26 cellular contexts compared by ENCODE assay signal in genomic region chr10:32621969-32622368, GRCh38.
"Had no signal": no experiment of that assay in that cellular context is flagged by ENCODE, and none has a peak within 500 bp of the region (broad histone marks: within the 10 kb centered on the region; RNA-seq: fewer than 3 reads in every experiment).

No MANE protein-coding gene starts in this region.

- H3K9me3 ChIP-seq: suprapubic skin, testis, thyroid gland, transverse colon, upper lobe of right lung, vagina had no signal

- DNase-seq: stimulated activated CD4-positive, alpha-beta T cell treated with anti-CD3 and anti-CD28 coated beads, Interleukin-2, amount 100 ng/mL, for 48 hours; stimulated activated CD4-positive, alpha-beta T cell treated with anti-CD3 and anti-CD28 coated beads, Interleukin-4, amount 100 ng/mL, for 1 hour; stimulated activated CD4-positive, alpha-beta T cell treated with anti-CD3 and anti-CD28 coated beads, Interleukin-4, amount 100 ng/mL, for 24 hours; stimulated activated CD4-positive, alpha-beta T cell treated with anti-CD3 and anti-CD28 coated beads, Interleukin-4, amount 100 ng/mL, for 4 hours; stimulated activated CD8-positive, alpha-beta memory T cell treated with anti-CD3 and anti-CD28 coated beads, Interleukin-4, amount 100 ng/mL, for 48 hours; stimulated activated naive B cell treated with anti-CD40 and anti-IgM and Interleukin-4, amounts not matched to agents 10 μg/mL and 1 μg/mL and 100 μg/mL, for 72 hours; stimulated activated naive CD4-positive, alpha-beta T cell; stimulated activated naive CD4-positive, alpha-beta T cell treated with Interleukin-2 at 50 U/mL for 16 hours; stimulated activated naive CD8-positive, alpha-beta T cell treated with anti-CD3 and anti-CD28 coated beads, Interleukin-15, amount 100 ng/mL, for 72 hours; stimulated activated naive CD8-positive, alpha-beta T cell treated with anti-CD3 and anti-CD28 coated beads, Interleukin-15, Interleukin-2, amounts not matched to agents 100 U/mL and 50 U/mL, for 24 hours; stomach; substantia nigra; testis; thyroid gland; tibial artery; transverse colon; trophoblast cell; upper lobe of left lung; upper lobe of right lung; uterus had no signal

- H3K27me3 ChIP-seq: stomach, suprapubic skin, testis, thyroid gland, tibial artery, tibial nerve, transverse colon, upper lobe of left lung, upper lobe of right lung, uterus, vagina had no signal

- H3K4me3 ChIP-seq: stomach, suprapubic skin, testis, thoracic aorta, thyroid gland, tibial artery, tibial nerve, transverse colon, upper lobe of left lung, upper lobe of right lung, uterus, vagina had no signal

- H3K36me3 ChIP-seq: thyroid gland, transverse colon, upper lobe of left lung, upper lobe of right lung, uterus, vagina had no signal

- ATAC-seq: stimulated activated effector memory CD8-positive, alpha-beta T cell treated with anti-CD3 and anti-CD28 coated beads, Interleukin-12 subunit alpha, Interleukin-12 subunit beta, amount 100 ng/mL, for 72 hours; stimulated activated memory B cell treated with anti-CD40 and anti-IgM and Interleukin-4, amounts not matched to agents 10 μg/mL and 1 μg/mL and 100 μg/mL, for 72 hours; stimulated activated naive B cell treated with anti-CD40 and anti-IgM and Interleukin-4, amounts not matched to agents 10 μg/mL and 1 μg/mL and 100 μg/mL, for 72 hours; stimulated activated naive CD8-positive, alpha-beta T cell treated with anti-CD3 and anti-CD28 coated beads, Interleukin-15, amount 100 ng/mL, for 72 hours; stimulated activated naive CD8-positive, alpha-beta T cell treated with anti-CD3 and anti-CD28 coated beads, Interleukin-15, Interleukin-2, amounts not matched to agents 100 U/mL and 50 U/mL, for 24 hours; upper lobe of right lung had no signal

- H3K27ac ChIP-seq: stomach, suprapubic skin, testis, thoracic aorta, thyroid gland, tibial artery, tibial nerve, transverse colon, upper lobe of left lung, upper lobe of right lung, uterus, vagina had no signal

- H3K4me1 ChIP-seq: stomach, suprapubic skin, testis, thyroid gland, tibial artery, tibial nerve, transverse colon, upper lobe of left lung, upper lobe of right lung, uterus, vagina had no signal
